36 cellular contexts compared by ENCODE assay signal in the genomic region with DNA sequence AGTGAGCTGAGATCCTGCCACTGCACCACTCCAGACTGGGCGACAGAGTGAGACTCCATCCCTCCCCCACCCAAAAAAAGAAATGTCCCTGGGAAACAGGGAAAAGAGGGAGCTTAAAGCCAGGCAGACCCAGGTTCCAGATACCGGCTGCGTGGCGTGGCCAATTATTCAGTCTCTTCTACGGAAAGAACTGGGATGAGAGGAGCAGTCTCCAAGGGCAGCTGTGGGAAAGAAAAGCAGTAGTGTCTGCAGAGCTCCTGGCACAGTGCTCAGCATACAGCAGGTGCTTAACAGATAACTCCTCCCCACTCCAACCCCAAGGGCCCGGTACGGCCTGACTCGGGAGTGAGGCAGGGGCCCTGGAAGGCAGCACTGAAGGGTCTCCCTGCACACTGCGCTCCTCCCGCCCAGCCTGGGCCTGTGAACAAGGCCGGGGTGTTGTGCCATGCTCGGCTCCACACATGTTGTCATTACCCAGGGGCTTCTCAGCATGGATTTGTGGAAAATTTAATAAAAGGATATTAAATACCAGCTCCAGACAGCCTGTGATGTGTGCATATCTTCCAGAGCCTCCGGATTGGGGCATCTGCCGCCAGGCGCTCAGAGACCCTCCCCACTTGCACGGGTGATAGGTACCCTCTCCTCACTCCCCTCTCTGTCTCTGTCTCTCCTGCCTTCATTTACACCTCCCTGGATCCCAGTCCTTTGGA. TPM values are rescaled to one million over a fixed set of nuclear protein-coding genes. Genes with fewer than 3 reads are reported as not detected.
"Had no signal": no experiment of that assay in that cellular context is flagged by ENCODE, and none has a peak within 500 bp of the region (broad histone marks: within the 10 kb centered on the region; RNA-seq: fewer than 3 reads in every experiment).

No MANE protein-coding gene starts in this region.

- DNase-seq: dermis blood vessel endothelial cell; effector memory CD8-positive, alpha-beta T cell; erythroblast; esophagus squamous epithelium; foreskin melanocyte; glutamatergic neuron; heart right ventricle; hippocampal formation; left colon; left ventricle myocardium superior; lower lobe of right lung; naive thymus-derived CD8-positive, alpha-beta T cell; nephron progenitor cell; psoas muscle; sigmoid colon; stimulated activated CD4-positive, alpha-beta T cell treated with anti-CD3 and anti-CD28 coated beads, Interleukin-2, amount 100 ng/mL, for 24 hours; stimulated activated CD4-positive, alpha-beta T cell treated with anti-CD3 and anti-CD28 coated beads, Interleukin-4, amount 100 ng/mL, for 24 hours; stimulated activated naive CD8-positive, alpha-beta T cell treated with anti-CD3 and anti-CD28 coated beads, Interleukin-15, Interleukin-2, amounts not matched to agents 100 U/mL and 50 U/mL, for 24 hours; transverse colon; upper lobe of right lung; uterus had no signal

- H3K27me3 ChIP-seq: uterus had no signal

- H3K4me3 ChIP-seq: coronary artery, esophagus squamous epithelium, heart right ventricle, lower lobe of right lung, psoas muscle, sigmoid colon, transverse colon, upper lobe of right lung, uterus had no signal

- FAIRE-seq: endometrium, islet of Langerhans had no signal

- H3K9me3 ChIP-seq: esophagus squamous epithelium, heart right ventricle, lower lobe of right lung, neutrophil, psoas muscle, sigmoid colon, transverse colon, upper lobe of right lung, uterus had no signal

- H3K9ac ChIP-seq: parathyroid adenoma had no signal

- H2AFZ ChIP-seq: parathyroid adenoma had no signal

- H3K27ac ChIP-seq: coronary artery, esophagus squamous epithelium, heart right ventricle, lower lobe of right lung, neutrophil, parathyroid adenoma, psoas muscle, sigmoid colon, transverse colon, upper lobe of right lung, uterus had no signal

- H3K36me3 ChIP-seq: esophagus squamous epithelium, heart right ventricle, lower lobe of right lung, neutrophil, sigmoid colon, transverse colon, upper lobe of right lung, uterus had no signal

- H3K4me1 ChIP-seq: heart right ventricle, lower lobe of right lung, psoas muscle, sigmoid colon, transverse colon, upper lobe of right lung, uterus had no signal

- ATAC-seq: effector memory CD8-positive, alpha-beta T cell; heart right ventricle; left colon; left ventricle myocardium superior; lower lobe of right lung; naive thymus-derived CD8-positive, alpha-beta T cell; psoas muscle; right cardiac atrium; stimulated activated effector memory CD8-positive, alpha-beta T cell treated with anti-CD3 and anti-CD28 coated beads, Interleukin-12 subunit alpha, Interleukin-12 subunit beta, amount 100 ng/mL, for 72 hours; stimulated activated naive CD8-positive, alpha-beta T cell treated with anti-CD3 and anti-CD28 coated beads, Interleukin-15, Interleukin-2, amounts not matched to agents 100 U/mL and 50 U/mL, for 24 hours; upper lobe of right lung had no signal

- H3K79me2 ChIP-seq: parathyroid adenoma had no signal

RNA-seq across cellular contexts. Expression of a gene that starts 17.6 kb away (rescaled TPM):
- total RNA-seq: chondrocyte; dermis blood vessel endothelial cell; esophagus squamous epithelium; heart right ventricle; kidney epithelial cell; left colon; left ventricle myocardium superior; lower lobe of right lung; mesenteric fat pad; myocyte; naive thymus-derived CD8-positive, alpha-beta T cell; omental fat pad; psoas muscle; renal cortical epithelial cell; right cardiac atrium; sigmoid colon; skeletal muscle tissue; transverse colon; upper lobe of right lung; uterus had no signal
- polyA plus RNA-seq: heart right ventricle; naive thymus-derived CD8-positive, alpha-beta T cell; psoas muscle; right cardiac atrium; thymus had no signal

RNA-seq across cellular contexts. Expression of a gene that starts 43.0 kb away (rescaled TPM):
- total RNA-seq: chondrocyte; dermis blood vessel endothelial cell; esophagus squamous epithelium; kidney epithelial cell; left colon; left ventricle myocardium superior; lower lobe of right lung; mesenteric fat pad; myocyte; naive thymus-derived CD8-positive, alpha-beta T cell; omental fat pad; renal cortical epithelial cell; right cardiac atrium; transverse colon; upper lobe of right lung had no signal
- polyA plus RNA-seq: heart right ventricle; naive thymus-derived CD8-positive, alpha-beta T cell; right cardiac atrium; sigmoid colon had no signal
